In genomic region chr15:35328836-35329235, GRCh38 we compare ENCODE assay signal across 6 cellular contexts.
DNase-seq lines count a peak whose midpoint lies in the region; ATAC-seq and TF ChIP-seq lines count a peak whose summit lies in the region.
"Not testable (repeated sequence)": the region's sequence is repeated elsewhere in the genome, so short reads cannot be mapped to it uniquely, and the experiment has no call there.

No MANE protein-coding gene starts in this region.

- CTCF ChIA-PET in HEK293 (lab: Yijun Ruan, JAX): interaction anchor here (0.6 kb wide), 1 partner anchor 90 kb away, joined by 4 read pairs; no protein-coding TSS in a partner anchor

- not testable (repeated sequence) for H3K27me3 ChIP-seq in BE2C

- not testable (repeated sequence) for H3K36me3 ChIP-seq in BE2C; HEK293 (ENCODE audit: control insufficient read depth in 2 of 2, insufficient read depth in 1 of 2, low read length in 2 of 2)

- H3K36me3 Mint-ChIP-seq in nephron (ENCODE audit: low read depth): not testable (repeated sequence)

- not testable (repeated sequence) for ATAC-seq in SK-N-SH treated with all-trans-retinoic acid at 6 μM for 48 hours

- peaks cover 26% of the 10 kb centered on the region for H3K4me1 Mint-ChIP-seq in nephron

- H3K27ac ChIP-seq in HEK293 (ENCODE audit: extremely low read depth, low read depth, low read length): not testable (repeated sequence)

- H3K27ac Mint-ChIP-seq in nephron: peak overlapping the region in 2 of 3 experiments; percentile 11 to 75

- POLR2A ChIA-PET in HEK293 (lab: Yijun Ruan, JAX): not testable (repeated sequence)

- not testable (repeated sequence) for TF ChIP-seq CTCF in BE2C (IDR thresholded peaks at IDR 0.05; ENCODE audit: low read depth, low read length); HEK293 (tag by site-specific recombination; IDR thresholded peaks at IDR 0.05); nephron (IDR thresholded peaks at IDR 0.05; ENCODE audit: unreplicated experiment in 3 of 3)

- H3K4me3 ChIP-seq in BE2C (ENCODE audit: low read depth, low read length): peak overlapping the region; percentile 38
- H3K4me3 ChIP-seq in HEK293 (ENCODE audit: low read depth, low read length): not testable (repeated sequence)

- not testable (repeated sequence) for H3K9me3 ChIP-seq in BE2C; HEK293 (ENCODE audit: control insufficient read depth, insufficient read depth, low read depth, low read length)

- H3K4me1 ChIP-seq in BE2C (peaks cover 27% of the 10 kb centered on the region), HEK293 (ENCODE audit: control insufficient read depth, insufficient read depth, low read length) (peaks cover 15% of the 10 kb centered on the region; the same call in 1 of the 2 replicates)

- DNase-seq in BE2C (peak; percentile 56), NCI-H69 (lab: John Stamatoyannopoulos, UW) (peak; percentile 43), cerebellar cortex (ENCODE audit: low spot score) (peak; percentile 87)

- not testable (repeated sequence) for H3K27me3 Mint-ChIP-seq in nephron (ENCODE audit: low read depth)

- H3K9me3 Mint-ChIP-seq in nephron: not testable (repeated sequence)

- peak overlapping the region in 1 of 3 experiments; percentile 43 for H3K4me3 Mint-ChIP-seq in nephron

TF ChIP-seq in HEK293, 187 proteins besides CTCF, POLR2A, EP300 and RAD21:
- TF ChIP-seq ZFHX2 (tag by site-specific recombination; conservative IDR thresholded peaks at IDR 0.05): 0 out of 2 replicates have a peak, but pooled peaks have one; percentile 10

TF ChIP-seq in SK-N-SH treated with all-trans-retinoic acid at 6 μM for 48 hours, 23 proteins besides CTCF, POLR2A, EP300 and RAD21:
- peak; percentile 28 for TF ChIP-seq CSDC2 (CRISPR knock-in tag; IDR thresholded peaks at IDR 0.05)
- TF ChIP-seq SNAI2 (CRISPR knock-in tag; IDR thresholded peaks at IDR 0.05): 0 out of 2 replicates have a peak, but pooled peaks have one; percentile 22
